Comparison of ENCODE assay signal across 16 cellular contexts in the genomic region with DNA sequence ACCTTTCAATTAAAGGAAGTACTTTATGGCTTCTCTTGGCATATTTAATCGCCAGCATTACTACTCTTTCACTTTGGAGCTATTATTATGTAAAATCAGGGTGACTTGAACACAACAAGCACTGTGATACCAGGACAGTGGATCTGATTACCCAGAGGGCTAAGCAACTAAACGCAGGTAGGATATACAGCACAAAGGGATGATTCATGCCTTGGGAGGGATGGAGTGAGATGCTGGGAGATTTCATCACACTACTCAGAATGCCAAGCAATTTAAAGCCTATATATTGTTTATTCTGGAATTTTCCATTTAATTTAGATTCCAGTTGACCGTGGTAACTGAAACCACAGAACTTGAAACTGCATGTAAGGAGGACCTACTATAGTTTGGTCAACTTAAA.
"Had no signal": no experiment of that assay in that cellular context is flagged by ENCODE, and none has a peak within 500 bp of the region (broad histone marks: within the 10 kb centered on the region; RNA-seq: fewer than 3 reads in every experiment).

No MANE protein-coding gene starts in this region.

- ATAC-seq: activated CD4-positive, CD25-positive, alpha-beta regulatory T cell treated with anti-CD3 and anti-CD28 coated beads, Interleukin-2, amount 50 U/mL, for 24 hours; left lung; stimulated activated naive B cell treated with anti-CD40 and anti-IgM and Interleukin-4, amounts not matched to agents 10 μg/mL and 1 μg/mL and 100 μg/mL, for 72 hours; T-cell; upper lobe of right lung had no signal

- H3K4me3 Mint-ChIP-seq: activated naive CD4-positive, alpha-beta T cell treated with anti-CD3 and anti-CD28 coated beads, Interleukin-2, amount 50 U/mL, for 24 hours; stimulated activated naive B cell treated with anti-CD40 and anti-IgM and Interleukin-4, amounts not matched to agents 10 μg/mL and 1 μg/mL and 100 μg/mL, for 72 hours; T-cell had no signal

- DNase-seq: activated CD4-positive, alpha-beta T cell treated with anti-CD3 and anti-CD28 coated beads, Interleukin-2, amount 50 U/mL, for 1 hour; activated gamma-delta T cell; dermis blood vessel endothelial cell; effector memory CD4-positive, alpha-beta T cell; esophagus squamous epithelium; left lung; occipital lobe; posterior cingulate gyrus; stimulated activated naive B cell treated with anti-CD40 and anti-IgM and Interleukin-4, amounts not matched to agents 10 μg/mL and 1 μg/mL and 100 μg/mL, for 72 hours; T-cell; T1000; upper lobe of right lung had no signal

- H3K4me1 ChIP-seq: ascending aorta, esophagus squamous epithelium, left lung, upper lobe of right lung had no signal

- H3K27ac Mint-ChIP-seq: activated naive CD4-positive, alpha-beta T cell treated with anti-CD3 and anti-CD28 coated beads, Interleukin-2, amount 50 U/mL, for 24 hours; stimulated activated naive B cell treated with anti-CD40 and anti-IgM and Interleukin-4, amounts not matched to agents 10 μg/mL and 1 μg/mL and 100 μg/mL, for 72 hours; T-cell had no signal

- H3K36me3 Mint-ChIP-seq: activated naive CD4-positive, alpha-beta T cell treated with anti-CD3 and anti-CD28 coated beads, Interleukin-2, amount 50 U/mL, for 24 hours; stimulated activated naive B cell treated with anti-CD40 and anti-IgM and Interleukin-4, amounts not matched to agents 10 μg/mL and 1 μg/mL and 100 μg/mL, for 72 hours; T-cell had no signal

- H3K27me3 ChIP-seq: ascending aorta, esophagus squamous epithelium, left lung, upper lobe of right lung had no signal

- H3K4me3 ChIP-seq: ascending aorta, esophagus squamous epithelium, left lung, thoracic aorta, upper lobe of right lung had no signal

- H3K9me3 Mint-ChIP-seq: activated naive CD4-positive, alpha-beta T cell treated with anti-CD3 and anti-CD28 coated beads, Interleukin-2, amount 50 U/mL, for 24 hours had no signal

- H3K9me3 ChIP-seq: ascending aorta, esophagus squamous epithelium, left lung, thoracic aorta, upper lobe of right lung had no signal

- H3K27me3 Mint-ChIP-seq: activated naive CD4-positive, alpha-beta T cell treated with anti-CD3 and anti-CD28 coated beads, Interleukin-2, amount 50 U/mL, for 24 hours; stimulated activated naive B cell treated with anti-CD40 and anti-IgM and Interleukin-4, amounts not matched to agents 10 μg/mL and 1 μg/mL and 100 μg/mL, for 72 hours; T-cell had no signal

- H3K36me3 ChIP-seq: ascending aorta, esophagus squamous epithelium, left lung, thoracic aorta, upper lobe of right lung had no signal

- H3K27ac ChIP-seq: ascending aorta, esophagus squamous epithelium, left lung, thoracic aorta, upper lobe of right lung had no signal

- H3K4me1 Mint-ChIP-seq: activated naive CD4-positive, alpha-beta T cell treated with anti-CD3 and anti-CD28 coated beads, Interleukin-2, amount 50 U/mL, for 24 hours; stimulated activated naive B cell treated with anti-CD40 and anti-IgM and Interleukin-4, amounts not matched to agents 10 μg/mL and 1 μg/mL and 100 μg/mL, for 72 hours; T-cell had no signal
